Comparison of ENCODE assay signal across 19 cellular contexts in the genomic region with DNA sequence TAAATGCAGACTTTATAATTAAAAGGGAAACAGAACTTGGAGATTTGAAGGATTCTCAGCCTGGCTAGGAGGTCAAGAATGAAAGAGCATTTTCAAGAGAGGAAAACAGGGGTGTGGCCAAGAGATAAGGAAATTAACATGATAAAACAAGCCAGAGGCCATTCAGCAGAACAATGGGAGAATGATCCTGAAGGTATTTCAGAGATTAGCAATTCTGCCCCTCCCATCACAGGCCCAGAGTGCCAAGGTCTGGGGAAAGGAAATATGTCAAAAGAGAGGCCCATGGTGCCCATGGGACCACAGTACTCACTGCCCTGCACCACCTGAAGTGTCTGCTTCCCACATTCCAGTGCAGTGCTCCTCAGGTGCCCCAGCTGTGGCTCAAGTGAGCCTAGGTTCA.
DNase-seq lines count a peak whose midpoint lies in the region; ATAC-seq and TF ChIP-seq lines count a peak whose summit lies in the region.
"Had no signal": no experiment of that assay in that cellular context is flagged by ENCODE, and none has a peak within 500 bp of the region (broad histone marks: within the 10 kb centered on the region; RNA-seq: fewer than 3 reads in every experiment).

No MANE protein-coding gene starts in this region.

- no peak overlapping the region for H3K27ac ChIP-seq in neural progenitor cell
- H3K27ac ChIP-seq: SJCRH30 had no signal

- H3K4me1 ChIP-seq in neural progenitor cell = no peaks in the 10 kb centered on the region
- H3K4me1 ChIP-seq in BE2C = no peaks in the 10 kb centered on the region
- H3K4me1 ChIP-seq: SJCRH30 had no signal

- no peaks in the 10 kb centered on the region for H3K79me2 ChIP-seq in neural progenitor cell (ENCODE audit: low read depth)

- no peaks in the 10 kb centered on the region for H3F3A ChIP-seq in neural progenitor cell (ENCODE audit: low read depth)

- H3K4me1 Mint-ChIP-seq in WTC11 (peaks cover 22% of the 10 kb centered on the region), neural progenitor cell (no peaks in the 10 kb centered on the region)
- H3K4me1 Mint-ChIP-seq in activated naive CD8-positive, alpha-beta T cell treated with anti-CD3 and anti-CD28 coated beads for 36 hours = no peaks in the 10 kb centered on the region
- H3K4me1 Mint-ChIP-seq: CD14-positive monocyte had no signal

- H3K4me3 ChIP-seq in H7 (ENCODE audit: insufficient read depth, low read depth, low read length) = no peak overlapping the region
- no peak overlapping the region for H3K4me3 ChIP-seq in neural progenitor cell
- H3K4me3 ChIP-seq in BE2C (ENCODE audit: low read depth, low read length) = no peak overlapping the region
- H3K4me3 ChIP-seq: SJCRH30 had no signal

- no peak overlapping the region for H3K4me2 ChIP-seq in neural progenitor cell

- no peak for TF ChIP-seq CTCF in WTC11 (IDR thresholded peaks at IDR 0.05)
- no peak for TF ChIP-seq CTCF in neural progenitor cell (IDR thresholded peaks at IDR 0.05)
- TF ChIP-seq CTCF in BE2C (IDR thresholded peaks at IDR 0.05; ENCODE audit: low read depth, low read length) = no peak

- H3K36me3 Mint-ChIP-seq in WTC11 (peaks cover 19% of the 10 kb centered on the region), neural progenitor cell (peaks cover 4% of the 10 kb centered on the region)
- no peaks in the 10 kb centered on the region for H3K36me3 Mint-ChIP-seq in activated naive CD8-positive, alpha-beta T cell treated with anti-CD3 and anti-CD28 coated beads for 36 hours
- H3K36me3 Mint-ChIP-seq: CD14-positive monocyte had no signal

- no peaks in the 10 kb centered on the region for H3K27me3 ChIP-seq in H7 (ENCODE audit: control insufficient read depth, insufficient read depth, low read length)
- no peaks in the 10 kb centered on the region for H3K27me3 ChIP-seq in neural progenitor cell
- H3K27me3 ChIP-seq in BE2C = no peaks in the 10 kb centered on the region
- H3K27me3 ChIP-seq: SJCRH30 had no signal

- no peaks in the 10 kb centered on the region for H4K20me1 ChIP-seq in neural progenitor cell (ENCODE audit: low read depth)

- POLR2A ChIA-PET in WTC11 (lab: Charles Lee) = no interaction called here

- H3K27ac Mint-ChIP-seq in WTC11 = peak overlapping the region; percentile 72
- H3K27ac Mint-ChIP-seq in neural progenitor cell = no peak overlapping the region
- H3K27ac Mint-ChIP-seq in activated naive CD8-positive, alpha-beta T cell treated with anti-CD3 and anti-CD28 coated beads for 36 hours = no peak overlapping the region
- H3K27ac Mint-ChIP-seq: CD14-positive monocyte had no signal

- peaks cover 3% of the 10 kb centered on the region for H3K27me3 Mint-ChIP-seq in WTC11 (ENCODE audit: low read depth)
- no peaks in the 10 kb centered on the region for H3K27me3 Mint-ChIP-seq in neural progenitor cell (ENCODE audit: insufficient read depth, low read depth)
- no peaks in the 10 kb centered on the region for H3K27me3 Mint-ChIP-seq in activated naive CD8-positive, alpha-beta T cell treated with anti-CD3 and anti-CD28 coated beads for 36 hours

- no peak overlapping the region for H3K4me3 Mint-ChIP-seq in WTC11
- no peak overlapping the region for H3K4me3 Mint-ChIP-seq in neural progenitor cell
- H3K4me3 Mint-ChIP-seq in activated naive CD8-positive, alpha-beta T cell treated with anti-CD3 and anti-CD28 coated beads for 36 hours = no peak overlapping the region
- H3K4me3 Mint-ChIP-seq: CD14-positive monocyte had no signal

- peaks cover 25% of the 10 kb centered on the region for H3K9me3 Mint-ChIP-seq in WTC11
- peaks cover 5% of the 10 kb centered on the region for H3K9me3 Mint-ChIP-seq in neural progenitor cell
- H3K9me3 Mint-ChIP-seq in activated naive CD8-positive, alpha-beta T cell treated with anti-CD3 and anti-CD28 coated beads for 36 hours = no peaks in the 10 kb centered on the region

- DNase-seq in H7 (peak; percentile 40), WTC11 (ENCODE audit: low spot score) (peak; percentile 30), iPS DF 4.7 (ENCODE audit: extremely low read depth, low spot score) (peak; percentile 22), neural progenitor cell (ENCODE audit: low spot score) (peak; percentile 41), ureter (ENCODE audit: low spot score) (no peak), BE2C (no peak), DMS53 (lab: John Stamatoyannopoulos, UW) (no peak)
- no peak for DNase-seq in activated naive CD8-positive, alpha-beta T cell treated with anti-CD3 and anti-CD28 coated beads for 36 hours
- DNase-seq: DMS79, HCEC 1CT, Kasumi-1, NCI-H1417, NCI-H187 treated with DMSO at 0.1 percent for 48 hours, NCI-H226, NCI-H510A treated with DMSO at 0.1 percent for 48 hours, NCI-H82, OCI-M1, SJCRH30 had no signal

- H3K36me3 ChIP-seq in H7 (replicated peaks; ENCODE audit: control insufficient read depth, insufficient read depth, low read length) (no peaks in the 10 kb centered on the region), neural progenitor cell (no peaks in the 10 kb centered on the region), BE2C (no peaks in the 10 kb centered on the region)
- H3K36me3 ChIP-seq: SJCRH30 had no signal

- ATAC-seq in WTC11 = peak; percentile 84

- CTCF ChIA-PET in WTC11 (lab: Charles Lee) = no interaction called here

- no peak overlapping the region for H2AFZ ChIP-seq in neural progenitor cell (replicated peaks)

- H3K9me3 ChIP-seq in neural progenitor cell (ENCODE audit: low read depth) (no peaks in the 10 kb centered on the region), BE2C (no peaks in the 10 kb centered on the region)
- H3K9me3 ChIP-seq: SJCRH30 had no signal

- no peak overlapping the region for H3K9ac ChIP-seq in neural progenitor cell

TF ChIP-seq in WTC11, 78 proteins besides CTCF, POLR2A, EP300 and RAD21:
- TF ChIP-seq IRF2 (CRISPR knock-in tag; IDR thresholded peaks at IDR 0.05; ENCODE audit: borderline replicate concordance, low read depth) (no peak), NFE2L1 (CRISPR knock-in tag; IDR thresholded peaks at IDR 0.05) (no peak), ZNF121 (CRISPR knock-in tag; IDR thresholded peaks at IDR 0.05) (no peak), SP1 (CRISPR knock-in tag; conservative IDR thresholded peaks at IDR 0.05) (no peak), ZNF416 (CRISPR knock-in tag; IDR thresholded peaks at IDR 0.05) (no peak), RELA (CRISPR knock-in tag; IDR thresholded peaks at IDR 0.05; ENCODE audit: borderline replicate concordance) (no peak), ZNF317 (CRISPR knock-in tag; IDR thresholded peaks at IDR 0.05; ENCODE audit: borderline replicate concordance, low read depth) (no peak), TEAD4 (CRISPR knock-in tag; IDR thresholded peaks at IDR 0.05) (no peak), FOXK1 (CRISPR knock-in tag; IDR thresholded peaks at IDR 0.05) (no peak), ZNF263 (CRISPR knock-in tag; IDR thresholded peaks at IDR 0.05; ENCODE audit: low read depth) (no peak), NFATC4 (CRISPR knock-in tag; IDR thresholded peaks at IDR 0.05) (no peak), GABPB1 (CRISPR knock-in tag; IDR thresholded peaks at IDR 0.05) (no peak), GRHL2 (CRISPR knock-in tag; IDR thresholded peaks at IDR 0.05; ENCODE audit: insufficient replicate concordance, severe bottlenecking) (no peak), ZBTB21 (CRISPR knock-in tag; IDR thresholded peaks at IDR 0.05; ENCODE audit: borderline replicate concordance) (no peak)
- TF ChIP-seq, protein P1, sequence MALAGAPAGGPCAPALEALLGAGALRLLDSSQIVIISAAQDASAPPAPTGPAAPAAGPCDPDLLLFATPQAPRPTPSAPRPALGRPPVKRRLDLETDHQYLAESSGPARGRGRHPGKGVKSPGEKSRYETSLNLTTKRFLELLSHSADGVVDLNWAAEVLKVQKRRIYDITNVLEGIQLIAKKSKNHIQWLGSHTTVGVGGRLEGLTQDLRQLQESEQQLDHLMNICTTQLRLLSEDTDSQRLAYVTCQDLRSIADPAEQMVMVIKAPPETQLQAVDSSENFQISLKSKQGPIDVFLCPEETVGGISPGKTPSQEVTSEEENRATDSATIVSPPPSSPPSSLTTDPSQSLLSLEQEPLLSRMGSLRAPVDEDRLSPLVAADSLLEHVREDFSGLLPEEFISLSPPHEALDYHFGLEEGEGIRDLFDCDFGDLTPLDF (CRISPR knock-in tag; IDR thresholded peaks at IDR 0.05) = no peak
- TF ChIP-seq, protein P2, sequence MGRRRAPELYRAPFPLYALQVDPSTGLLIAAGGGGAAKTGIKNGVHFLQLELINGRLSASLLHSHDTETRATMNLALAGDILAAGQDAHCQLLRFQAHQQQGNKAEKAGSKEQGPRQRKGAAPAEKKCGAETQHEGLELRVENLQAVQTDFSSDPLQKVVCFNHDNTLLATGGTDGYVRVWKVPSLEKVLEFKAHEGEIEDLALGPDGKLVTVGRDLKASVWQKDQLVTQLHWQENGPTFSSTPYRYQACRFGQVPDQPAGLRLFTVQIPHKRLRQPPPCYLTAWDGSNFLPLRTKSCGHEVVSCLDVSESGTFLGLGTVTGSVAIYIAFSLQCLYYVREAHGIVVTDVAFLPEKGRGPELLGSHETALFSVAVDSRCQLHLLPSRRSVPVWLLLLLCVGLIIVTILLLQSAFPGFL (CRISPR knock-in tag; IDR thresholded peaks at IDR 0.05; ENCODE audit: borderline replicate concordance) = no peak
- TF ChIP-seq, protein P3, sequence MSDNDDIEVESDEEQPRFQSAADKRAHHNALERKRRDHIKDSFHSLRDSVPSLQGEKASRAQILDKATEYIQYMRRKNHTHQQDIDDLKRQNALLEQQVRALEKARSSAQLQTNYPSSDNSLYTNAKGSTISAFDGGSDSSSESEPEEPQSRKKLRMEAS (CRISPR knock-in tag; IDR thresholded peaks at IDR 0.05) = no peak
- TF ChIP-seq, protein P4, sequence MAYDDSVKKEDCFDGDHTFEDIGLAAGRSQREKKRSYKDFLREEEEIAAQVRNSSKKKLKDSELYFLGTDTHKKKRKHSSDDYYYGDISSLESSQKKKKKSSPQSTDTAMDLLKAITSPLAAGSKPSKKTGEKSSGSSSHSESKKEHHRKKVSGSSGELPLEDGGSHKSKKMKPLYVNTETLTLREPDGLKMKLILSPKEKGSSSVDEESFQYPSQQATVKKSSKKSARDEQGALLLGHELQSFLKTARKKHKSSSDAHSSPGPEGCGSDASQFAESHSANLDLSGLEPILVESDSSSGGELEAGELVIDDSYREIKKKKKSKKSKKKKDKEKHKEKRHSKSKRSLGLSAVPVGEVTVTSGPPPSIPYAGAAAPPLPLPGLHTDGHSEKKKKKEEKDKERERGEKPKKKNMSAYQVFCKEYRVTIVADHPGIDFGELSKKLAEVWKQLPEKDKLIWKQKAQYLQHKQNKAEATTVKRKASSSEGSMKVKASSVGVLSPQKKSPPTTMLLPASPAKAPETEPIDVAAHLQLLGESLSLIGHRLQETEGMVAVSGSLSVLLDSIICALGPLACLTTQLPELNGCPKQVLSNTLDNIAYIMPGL (CRISPR knock-in tag; IDR thresholded peaks at IDR 0.05) = no peak

Comparison
In these comparisons a context has a peak if more than half of its experiments do, and no peak if none do; other contexts are left out.
1. DNase-seq: peak in H7 (single experiment), WTC11 (single experiment), iPS DF 4.7 (single experiment) and neural progenitor cell (single experiment); none in activated naive CD8-positive, alpha-beta T cell treated with anti-CD3 and anti-CD28 coated beads for 36 hours (single experiment), ureter (single experiment), BE2C (single experiment) and DMS53 (single experiment).